21 cellular contexts compared by ENCODE assay signal in the genomic region with DNA sequence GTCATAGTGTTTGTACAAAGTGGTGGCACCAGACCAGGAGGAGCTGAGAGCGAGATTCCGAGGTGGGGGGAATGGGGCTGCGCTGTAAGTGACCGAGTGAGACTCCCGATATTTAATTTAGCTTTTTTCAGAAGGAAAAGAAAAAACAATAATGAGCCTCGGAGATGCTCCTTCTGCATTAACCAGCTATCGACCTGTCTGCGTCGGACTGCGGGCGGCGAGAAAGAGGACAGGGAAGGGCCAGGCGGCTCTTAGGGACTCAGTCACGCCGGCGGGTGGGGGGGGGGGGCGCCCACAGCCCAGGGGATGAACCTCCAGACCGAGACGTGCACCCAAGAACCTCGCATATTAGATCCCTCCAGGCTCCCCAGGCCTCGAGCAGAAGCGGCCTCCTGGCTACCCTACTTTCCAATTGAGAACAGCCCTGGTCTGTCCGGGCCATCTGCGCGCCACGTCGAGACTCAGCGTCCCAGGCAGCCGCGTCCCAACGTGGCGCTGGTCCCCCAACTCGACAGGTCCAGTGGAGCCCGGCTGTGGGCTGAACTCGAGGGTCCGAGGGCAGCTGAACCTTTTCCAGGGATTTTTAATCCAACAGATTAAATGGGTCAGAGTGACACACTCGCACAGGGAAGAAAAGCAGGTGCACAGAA. TPM values are rescaled to one million over a fixed set of nuclear protein-coding genes. Genes with fewer than 3 reads are reported as not detected.
A peak's percentile ranks its signal among the peaks of the same experiment; 100 is the strongest.
DNase-seq lines count a peak whose midpoint lies in the region; TF ChIP-seq lines count a peak whose summit lies in the region.
"Had no signal": no experiment of that assay in that cellular context is flagged by ENCODE, and none has a peak within 500 bp of the region (broad histone marks: within the 10 kb centered on the region; RNA-seq: fewer than 3 reads in every experiment).

No MANE protein-coding gene starts in this region.

- H3K4me1 Mint-ChIP-seq in T-helper 2 cell treated with Interferon-gamma antibody and Interleukin-4, amounts not matched to agents 5 μg/mL and 100 μg/mL, for 36 hours (ENCODE audit: low read depth) = peaks cover 18% of the 10 kb centered on the region
- H3K4me1 Mint-ChIP-seq in endothelial cell (ENCODE audit: unreplicated experiment) = peaks cover 24% of the 10 kb centered on the region
- peaks cover 36% of the 10 kb centered on the region for H3K4me1 Mint-ChIP-seq in neural crest cell

- peak overlapping the region; percentile 7 for H3K4me3 Mint-ChIP-seq in T-helper 2 cell treated with Interferon-gamma antibody and Interleukin-4, amounts not matched to agents 5 μg/mL and 100 μg/mL, for 36 hours
- H3K4me3 Mint-ChIP-seq in endothelial cell (ENCODE audit: unreplicated experiment) (peak overlapping the region; percentile 81), neural crest cell (peak overlapping the region; percentile 85)
- H3K4me3 Mint-ChIP-seq: B cell, T-helper 17 cell had no signal

- H3K27ac ChIP-seq in HUES48 (ENCODE audit: low read depth, low read length) = no peak overlapping the region
- H3K27ac ChIP-seq: dorsolateral prefrontal cortex, foreskin keratinocyte, Peyer's patch, right atrium auricular region, SJCRH30 had no signal

- peaks cover 28% of the 10 kb centered on the region for H3K4me1 ChIP-seq in HUES48 (ENCODE audit: control insufficient read depth, insufficient read depth, low read length)
- H3K4me1 ChIP-seq: foreskin keratinocyte, SJCRH30 had no signal

- TF ChIP-seq CTCF in endothelial cell (IDR thresholded peaks at IDR 0.05; ENCODE audit: unreplicated experiment) (no peak), neural crest cell (conservative IDR thresholded peaks at IDR 0.05) (no peak), GM13976 (IDR thresholded peaks at IDR 0.05; ENCODE audit: borderline replicate concordance, control extremely low read depth, extremely low read depth, insufficient read depth, missing control alignments) (no peak)

- peaks cover 75% of the 10 kb centered on the region for H3K27me3 Mint-ChIP-seq in T-helper 2 cell treated with Interferon-gamma antibody and Interleukin-4, amounts not matched to agents 5 μg/mL and 100 μg/mL, for 36 hours (ENCODE audit: low read depth)
- peaks cover 21% of the 10 kb centered on the region for H3K27me3 Mint-ChIP-seq in endothelial cell (ENCODE audit: unreplicated experiment)
- peaks cover 89% of the 10 kb centered on the region for H3K27me3 Mint-ChIP-seq in neural crest cell (ENCODE audit: low read depth)

- peak overlapping the region; percentile 63 for H3K27ac Mint-ChIP-seq in T-helper 2 cell treated with Interferon-gamma antibody and Interleukin-4, amounts not matched to agents 5 μg/mL and 100 μg/mL, for 36 hours
- peak overlapping the region; percentile 71 for H3K27ac Mint-ChIP-seq in endothelial cell (ENCODE audit: unreplicated experiment)
- no peak overlapping the region for H3K27ac Mint-ChIP-seq in neural crest cell (ENCODE audit: unreplicated experiment)
- H3K27ac Mint-ChIP-seq: B cell, T-helper 17 cell had no signal

- no peaks in the 10 kb centered on the region for H3K36me3 ChIP-seq in HUES48 (ENCODE audit: control insufficient read depth, insufficient read depth, low read length)
- H3K36me3 ChIP-seq: Peyer's patch, right atrium auricular region, upper lobe of left lung had no signal

- H3K27me3 ChIP-seq in HUES48 (ENCODE audit: control insufficient read depth, insufficient read depth, low read length) = peaks cover 88% of the 10 kb centered on the region
- H3K27me3 ChIP-seq: foreskin keratinocyte, SJCRH30 had no signal

- in situ Hi-C loops in GM13976 (cut with MboI; ENCODE audit: low sequenced_read_pairs, unreplicated experiment) = loop anchor here (25.0 kb wide), 1 partner anchor 649 kb away; a partner anchor contains a TSS

- H3K9ac ChIP-seq in HUES48 (ENCODE audit: low read depth, low read length) = no peak overlapping the region

- H3K4me3 ChIP-seq in HUES48 (ENCODE audit: low read depth, low read length) = peak overlapping the region; percentile 86
- H3K4me3 ChIP-seq: dorsolateral prefrontal cortex, Peyer's patch, right atrium auricular region, SJCRH30 had no signal

- DNase-seq in T-helper 2 cell treated with Interferon-gamma antibody and Interleukin-4, amounts not matched to agents 5 μg/mL and 100 μg/mL, for 36 hours (ENCODE audit: low spot score) = no peak
- DNase-seq in T-helper 2 cell = no peak
- no peak for DNase-seq in endothelial cell (ENCODE audit: low spot score)
- no peak for DNase-seq in neural crest cell (ENCODE audit: low read depth, low spot score)
- no peak for DNase-seq in stimulated activated CD4-positive, alpha-beta T cell treated with anti-CD3 and anti-CD28 coated beads, Interleukin-2, amount 100 ng/mL, for 48 hours
- DNase-seq in GM13976 (ENCODE audit: low spot score) = no peak
- no peak for DNase-seq in dermis blood vessel endothelial cell
- DNase-seq: activated CD4-positive, alpha-beta T cell treated with anti-CD3 and anti-CD28 coated beads, Interleukin-2, amount 50 U/mL, for 48 hours; central memory CD4-positive, alpha-beta T cell; dorsolateral prefrontal cortex; foreskin keratinocyte; NCI-H510A; NK-92 treated with Interleukin-12 subunit alpha and Interleukin-12 subunit beta, amount 100 ng/mL, for 24 hours; Peyer's patch; SJCRH30; stimulated activated CD4-positive, alpha-beta T cell treated with anti-CD3 and anti-CD28 coated beads, Interleukin-12 subunit alpha, Interleukin-12 subunit beta, amount 100 ng/mL, for 4 hours; T-helper 17 cell had no signal

- H3K9me3 ChIP-seq in HUES48 (ENCODE audit: control insufficient read depth, insufficient read depth, low read length) = no peaks in the 10 kb centered on the region
- H3K9me3 ChIP-seq: Peyer's patch, right atrium auricular region, SJCRH30, upper lobe of left lung had no signal

- H3K9me3 Mint-ChIP-seq in T-helper 2 cell treated with Interferon-gamma antibody and Interleukin-4, amounts not matched to agents 5 μg/mL and 100 μg/mL, for 36 hours = peaks cover 4% of the 10 kb centered on the region
- H3K9me3 Mint-ChIP-seq in endothelial cell (ENCODE audit: unreplicated experiment) (no peaks in the 10 kb centered on the region), neural crest cell (no peaks in the 10 kb centered on the region)

- H3K36me3 Mint-ChIP-seq in T-helper 2 cell treated with Interferon-gamma antibody and Interleukin-4, amounts not matched to agents 5 μg/mL and 100 μg/mL, for 36 hours (ENCODE audit: low read depth) = peaks cover 13% of the 10 kb centered on the region
- peaks cover 11% of the 10 kb centered on the region for H3K36me3 Mint-ChIP-seq in endothelial cell (ENCODE audit: low read depth, unreplicated experiment)
- H3K36me3 Mint-ChIP-seq in neural crest cell (ENCODE audit: low read depth) = peaks cover 10% of the 10 kb centered on the region

RNA-seq across cellular contexts. Expression of a gene that starts 2.1 kb away (rescaled TPM):
- total RNA-seq in endothelial cell (ENCODE audit: unreplicated experiment) (30.5 TPM), neural crest cell (28.9 and 33.0 TPM in 2 replicates), dermis blood vessel endothelial cell (0.88 and 1.0 TPM in 2 replicates)
- total RNA-seq: B cell, Peyer's patch had no signal

Comparison
In these comparisons a context has a peak if more than half of its experiments do, and no peak if none do; other contexts are left out.
1. H3K4me3 Mint-ChIP-seq: peak in every context shown above with its lines; median percentile 85 in neural crest cell; 81 in endothelial cell; 7 in T-helper 2 cell treated with Interferon-gamma antibody and Interleukin-4, amounts not matched to agents 5 μg/mL and 100 μg/mL, for 36 hours.
2. RNA of a gene that starts 2.1 kb away (total RNA-seq): 30.5 TPM in endothelial cell (single experiment) and 28.9 to 33.0 TPM in neural crest cell; 0.88 to 1.0 TPM in dermis blood vessel endothelial cell; every median in the first group is over 10 times any median in the second.